In the genomic region with DNA sequence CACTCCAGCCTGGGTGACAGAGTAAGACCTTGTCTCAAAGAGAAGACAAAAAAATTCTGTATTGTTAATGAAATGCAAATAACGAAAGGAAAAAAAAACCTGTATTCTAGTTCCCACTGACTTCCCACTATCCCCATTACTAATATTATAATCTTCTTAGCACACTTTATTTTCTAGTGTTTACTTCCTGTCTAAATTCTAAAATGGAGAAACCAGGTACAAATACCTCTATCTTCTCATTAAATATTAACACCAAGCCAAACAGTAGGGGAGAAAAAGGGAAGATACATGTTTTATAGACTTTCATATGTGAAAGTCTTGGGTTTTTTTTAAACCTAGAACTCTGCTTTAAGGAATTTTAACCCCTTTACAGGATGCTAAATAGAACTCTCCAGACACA, we compare ENCODE assay signal across 12 cellular contexts.
"Had no signal": no experiment of that assay in that cellular context is flagged by ENCODE, and none has a peak within 500 bp of the region (broad histone marks: within the 10 kb centered on the region; RNA-seq: fewer than 3 reads in every experiment).

No MANE protein-coding gene starts in this region.

- H3K9me3 ChIP-seq: sigmoid colon, thoracic aorta had no signal

- DNase-seq: activated CD4-positive, alpha-beta T cell treated with anti-CD3 and anti-CD28 coated beads, Interleukin-2, amount 10 ng/mL, durations not matched to agents 7 days and 5 days; activated T-cell treated with anti-CD3 and anti-CD28 coated beads for 4 hours; cortex of kidney; effector memory CD4-positive, alpha-beta T cell; hypothalamus; naive thymus-derived CD8-positive, alpha-beta T cell; sigmoid colon; stimulated activated CD4-positive, alpha-beta T cell treated with anti-CD3 and anti-CD28 coated beads, Interleukin-4, amount 100 ng/mL, for 24 hours; T-cell had no signal

- ATAC-seq: naive thymus-derived CD8-positive, alpha-beta T cell; T-cell; WTC11 had no signal

- H3K36me3 ChIP-seq: sigmoid colon, thoracic aorta had no signal

- H3K27ac ChIP-seq: sigmoid colon, thoracic aorta had no signal

- H3K27me3 ChIP-seq: sigmoid colon had no signal

- H3K4me3 ChIP-seq: lung, sigmoid colon, thoracic aorta had no signal
